1 cellular context compared by ENCODE assay signal in the genomic region with DNA sequence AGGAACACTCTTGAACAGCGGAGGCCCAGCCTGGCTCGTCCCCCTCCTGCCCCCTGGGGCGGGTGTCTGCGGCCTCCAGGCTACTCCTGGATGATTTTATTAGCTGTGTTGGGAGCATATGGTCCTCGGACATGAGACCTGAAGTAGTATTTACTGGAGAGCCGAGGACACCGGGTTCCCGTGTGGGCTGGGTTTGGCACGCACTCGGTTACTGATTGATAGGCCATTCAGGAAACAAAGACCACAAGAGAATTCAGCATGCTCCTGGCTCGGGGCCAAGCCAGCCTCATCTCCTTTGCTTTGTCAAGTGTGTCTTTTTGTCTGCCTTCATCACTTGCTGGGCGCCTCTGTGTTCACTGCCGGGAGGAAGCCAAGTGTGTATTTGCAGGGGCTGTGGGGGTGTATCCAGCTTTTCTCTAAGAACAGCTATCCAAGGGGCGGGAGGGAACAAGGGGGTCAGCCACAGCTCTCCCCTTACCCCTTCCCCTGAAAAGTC.
TF ChIP-seq lines count a peak whose summit lies in the region.

No MANE protein-coding gene starts in this region.

TF ChIP-seq in SK-N-SH, 30 proteins besides CTCF, POLR2A, EP300 and RAD21 (continued from another document):
- TF ChIP-seq, protein P1, sequence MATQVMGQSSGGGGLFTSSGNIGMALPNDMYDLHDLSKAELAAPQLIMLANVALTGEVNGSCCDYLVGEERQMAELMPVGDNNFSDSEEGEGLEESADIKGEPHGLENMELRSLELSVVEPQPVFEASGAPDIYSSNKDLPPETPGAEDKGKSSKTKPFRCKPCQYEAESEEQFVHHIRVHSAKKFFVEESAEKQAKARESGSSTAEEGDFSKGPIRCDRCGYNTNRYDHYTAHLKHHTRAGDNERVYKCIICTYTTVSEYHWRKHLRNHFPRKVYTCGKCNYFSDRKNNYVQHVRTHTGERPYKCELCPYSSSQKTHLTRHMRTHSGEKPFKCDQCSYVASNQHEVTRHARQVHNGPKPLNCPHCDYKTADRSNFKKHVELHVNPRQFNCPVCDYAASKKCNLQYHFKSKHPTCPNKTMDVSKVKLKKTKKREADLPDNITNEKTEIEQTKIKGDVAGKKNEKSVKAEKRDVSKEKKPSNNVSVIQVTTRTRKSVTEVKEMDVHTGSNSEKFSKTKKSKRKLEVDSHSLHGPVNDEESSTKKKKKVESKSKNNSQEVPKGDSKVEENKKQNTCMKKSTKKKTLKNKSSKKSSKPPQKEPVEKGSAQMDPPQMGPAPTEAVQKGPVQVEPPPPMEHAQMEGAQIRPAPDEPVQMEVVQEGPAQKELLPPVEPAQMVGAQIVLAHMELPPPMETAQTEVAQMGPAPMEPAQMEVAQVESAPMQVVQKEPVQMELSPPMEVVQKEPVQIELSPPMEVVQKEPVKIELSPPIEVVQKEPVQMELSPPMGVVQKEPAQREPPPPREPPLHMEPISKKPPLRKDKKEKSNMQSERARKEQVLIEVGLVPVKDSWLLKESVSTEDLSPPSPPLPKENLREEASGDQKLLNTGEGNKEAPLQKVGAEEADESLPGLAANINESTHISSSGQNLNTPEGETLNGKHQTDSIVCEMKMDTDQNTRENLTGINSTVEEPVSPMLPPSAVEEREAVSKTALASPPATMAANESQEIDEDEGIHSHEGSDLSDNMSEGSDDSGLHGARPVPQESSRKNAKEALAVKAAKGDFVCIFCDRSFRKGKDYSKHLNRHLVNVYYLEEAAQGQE (IDR thresholded peaks at IDR 0.05; ENCODE audit: low read depth, low read length), result no peak
- TF ChIP-seq RXRA (IDR thresholded peaks at IDR 0.05; ENCODE audit: borderline replicate concordance, low read depth) (no peak), NRF1 (IDR thresholded peaks at IDR 0.05; ENCODE audit: low read depth, low read length) (no peak), TEAD4 (IDR thresholded peaks at IDR 0.05; ENCODE audit: borderline replicate concordance, insufficient read depth) (no peak), EZH2phosphoT487 (IDR thresholded peaks at IDR 0.05; ENCODE audit: borderline replicate concordance, low read depth) (no peak), JUND (IDR thresholded peaks at IDR 0.05) (no peak), FOSL2 (IDR thresholded peaks at IDR 0.05; ENCODE audit: borderline replicate concordance, low read depth) (no peak), YY1 (IDR thresholded peaks at IDR 0.05; ENCODE audit: low read depth) (no peak), TCF12 (IDR thresholded peaks at IDR 0.05) (no peak), SIN3A (IDR thresholded peaks at IDR 0.05; ENCODE audit: borderline replicate concordance, low read depth, low read length) (no peak)
- TF ChIP-seq, protein P2, sequence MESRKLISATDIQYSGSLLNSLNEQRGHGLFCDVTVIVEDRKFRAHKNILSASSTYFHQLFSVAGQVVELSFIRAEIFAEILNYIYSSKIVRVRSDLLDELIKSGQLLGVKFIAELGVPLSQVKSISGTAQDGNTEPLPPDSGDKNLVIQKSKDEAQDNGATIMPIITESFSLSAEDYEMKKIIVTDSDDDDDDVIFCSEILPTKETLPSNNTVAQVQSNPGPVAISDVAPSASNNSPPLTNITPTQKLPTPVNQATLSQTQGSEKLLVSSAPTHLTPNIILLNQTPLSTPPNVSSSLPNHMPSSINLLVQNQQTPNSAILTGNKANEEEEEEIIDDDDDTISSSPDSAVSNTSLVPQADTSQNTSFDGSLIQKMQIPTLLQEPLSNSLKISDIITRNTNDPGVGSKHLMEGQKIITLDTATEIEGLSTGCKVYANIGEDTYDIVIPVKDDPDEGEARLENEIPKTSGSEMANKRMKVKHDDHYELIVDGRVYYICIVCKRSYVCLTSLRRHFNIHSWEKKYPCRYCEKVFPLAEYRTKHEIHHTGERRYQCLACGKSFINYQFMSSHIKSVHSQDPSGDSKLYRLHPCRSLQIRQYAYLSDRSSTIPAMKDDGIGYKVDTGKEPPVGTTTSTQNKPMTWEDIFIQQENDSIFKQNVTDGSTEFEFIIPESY (IDR thresholded peaks at IDR 0.05; ENCODE audit: borderline replicate concordance, low read depth), result no peak
- TF ChIP-seq, protein P3, sequence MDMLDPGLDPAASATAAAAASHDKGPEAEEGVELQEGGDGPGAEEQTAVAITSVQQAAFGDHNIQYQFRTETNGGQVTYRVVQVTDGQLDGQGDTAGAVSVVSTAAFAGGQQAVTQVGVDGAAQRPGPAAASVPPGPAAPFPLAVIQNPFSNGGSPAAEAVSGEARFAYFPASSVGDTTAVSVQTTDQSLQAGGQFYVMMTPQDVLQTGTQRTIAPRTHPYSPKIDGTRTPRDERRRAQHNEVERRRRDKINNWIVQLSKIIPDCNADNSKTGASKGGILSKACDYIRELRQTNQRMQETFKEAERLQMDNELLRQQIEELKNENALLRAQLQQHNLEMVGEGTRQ (IDR thresholded peaks at IDR 0.05; ENCODE audit: borderline replicate concordance, low read depth, low read length), result no peak
- TF ChIP-seq, protein P4, sequence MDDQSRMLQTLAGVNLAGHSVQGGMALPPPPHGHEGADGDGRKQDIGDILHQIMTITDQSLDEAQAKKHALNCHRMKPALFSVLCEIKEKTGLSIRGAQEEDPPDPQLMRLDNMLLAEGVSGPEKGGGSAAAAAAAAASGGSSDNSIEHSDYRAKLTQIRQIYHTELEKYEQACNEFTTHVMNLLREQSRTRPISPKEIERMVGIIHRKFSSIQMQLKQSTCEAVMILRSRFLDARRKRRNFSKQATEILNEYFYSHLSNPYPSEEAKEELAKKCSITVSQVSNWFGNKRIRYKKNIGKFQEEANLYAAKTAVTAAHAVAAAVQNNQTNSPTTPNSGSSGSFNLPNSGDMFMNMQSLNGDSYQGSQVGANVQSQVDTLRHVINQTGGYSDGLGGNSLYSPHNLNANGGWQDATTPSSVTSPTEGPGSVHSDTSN (IDR thresholded peaks at IDR 0.05), result no peak
TF ChIP-seq in SK-N-SH: peak in this region for 0.
